ENCODE assay signal across 17 cellular contexts in genomic region chr3:13770390-13771169, GRCh38.
DNase-seq lines count a peak whose midpoint lies in the region; TF ChIP-seq lines count a peak whose summit lies in the region.
"Had no signal": no experiment of that assay in that cellular context is flagged by ENCODE, and none has a peak within 500 bp of the region (broad histone marks: within the 10 kb centered on the region; RNA-seq: fewer than 3 reads in every experiment).

No MANE protein-coding gene starts in this region.

- DNase-seq in EL: peak; percentile 6
- peak; percentile 44 for DNase-seq in Jurkat, Clone E6-1 (ENCODE audit: low read depth, low spot score)
- DNase-seq in chondrocyte (ENCODE audit: low spot score): peak; percentile 56
- DNase-seq in neural crest cell (ENCODE audit: low read depth, low spot score): no peak
- DNase-seq in NCI-H510A (lab: John Stamatoyannopoulos, UW): no peak
- DNase-seq in NCI-H1092 treated with DMSO at 0.1 percent for 48 hours (lab: John Stamatoyannopoulos, UW): no peak
- DNase-seq in Ammon's horn (ENCODE audit: low spot score): no peak
- DNase-seq in NCI-H1417 treated with DMSO at 0.1 percent for 48 hours (lab: John Stamatoyannopoulos, UW): no peak
- DNase-seq: activated CD4-positive, CD25-positive, alpha-beta regulatory T cell treated with anti-CD3 and anti-CD28 coated beads, Interleukin-2, amount 50 U/mL, for 72 hours; activated T-cell treated with anti-CD3 and anti-CD28 coated beads for 4 hours; effector memory CD8-positive, alpha-beta T cell; lower lobe of right lung; naive thymus-derived CD8-positive, alpha-beta T cell; NCI-H1048 had no signal

- H3K27ac Mint-ChIP-seq in chondrocyte (ENCODE audit: unreplicated experiment) (no peak overlapping the region), neural crest cell (ENCODE audit: unreplicated experiment) (peak overlapping the region; percentile 78)
- H3K27ac Mint-ChIP-seq: activated naive CD8-positive, alpha-beta T cell had no signal

- H3K4me1 Mint-ChIP-seq in chondrocyte (ENCODE audit: low read depth): no peaks in the 10 kb centered on the region
- H3K4me1 Mint-ChIP-seq in neural crest cell: peaks cover 26% of the 10 kb centered on the region

- no peak overlapping the region for H3K4me3 Mint-ChIP-seq in chondrocyte (ENCODE audit: unreplicated experiment)
- H3K4me3 Mint-ChIP-seq in neural crest cell: no peak overlapping the region
- H3K4me3 Mint-ChIP-seq: activated naive CD8-positive, alpha-beta T cell; effector memory CD8-positive, alpha-beta T cell had no signal

- peaks cover 10% of the 10 kb centered on the region for H3K27me3 Mint-ChIP-seq in chondrocyte (ENCODE audit: low read depth)
- no peaks in the 10 kb centered on the region for H3K27me3 Mint-ChIP-seq in neural crest cell (ENCODE audit: low read depth)
- H3K27me3 Mint-ChIP-seq: activated naive CD8-positive, alpha-beta T cell had no signal

- no peak overlapping the region for H3K4me3 ChIP-seq in Jurkat, Clone E6-1 (ENCODE audit: low read length)
- H3K4me3 ChIP-seq: cardiac muscle cell, lower lobe of right lung had no signal

- H3K9me3 Mint-ChIP-seq in chondrocyte (ENCODE audit: low read depth) (no peaks in the 10 kb centered on the region), neural crest cell (no peaks in the 10 kb centered on the region)
- H3K9me3 Mint-ChIP-seq: effector memory CD8-positive, alpha-beta T cell; T-cell had no signal

- no peaks in the 10 kb centered on the region for H3K36me3 Mint-ChIP-seq in chondrocyte (ENCODE audit: low read depth)
- H3K36me3 Mint-ChIP-seq in neural crest cell (ENCODE audit: low read depth): no peaks in the 10 kb centered on the region
- H3K36me3 Mint-ChIP-seq: naive thymus-derived CD8-positive, alpha-beta T cell; T-cell had no signal

- no peak for TF ChIP-seq CTCF in chondrocyte (IDR thresholded peaks at IDR 0.05)
- TF ChIP-seq CTCF in neural crest cell (conservative IDR thresholded peaks at IDR 0.05): no peak

Comparison
In these comparisons a context has a peak if more than half of its experiments do, and no peak if none do; other contexts are left out.
1. DNase-seq: peak in EL (single experiment), Jurkat, Clone E6-1 (single experiment) and chondrocyte (single experiment); none in neural crest cell (single experiment), NCI-H510A (single experiment), NCI-H1092 treated with DMSO at 0.1 percent for 48 hours (single experiment), Ammon's horn (single experiment) and NCI-H1417 treated with DMSO at 0.1 percent for 48 hours (single experiment).